16 cellular contexts compared by ENCODE assay signal in the genomic region with DNA sequence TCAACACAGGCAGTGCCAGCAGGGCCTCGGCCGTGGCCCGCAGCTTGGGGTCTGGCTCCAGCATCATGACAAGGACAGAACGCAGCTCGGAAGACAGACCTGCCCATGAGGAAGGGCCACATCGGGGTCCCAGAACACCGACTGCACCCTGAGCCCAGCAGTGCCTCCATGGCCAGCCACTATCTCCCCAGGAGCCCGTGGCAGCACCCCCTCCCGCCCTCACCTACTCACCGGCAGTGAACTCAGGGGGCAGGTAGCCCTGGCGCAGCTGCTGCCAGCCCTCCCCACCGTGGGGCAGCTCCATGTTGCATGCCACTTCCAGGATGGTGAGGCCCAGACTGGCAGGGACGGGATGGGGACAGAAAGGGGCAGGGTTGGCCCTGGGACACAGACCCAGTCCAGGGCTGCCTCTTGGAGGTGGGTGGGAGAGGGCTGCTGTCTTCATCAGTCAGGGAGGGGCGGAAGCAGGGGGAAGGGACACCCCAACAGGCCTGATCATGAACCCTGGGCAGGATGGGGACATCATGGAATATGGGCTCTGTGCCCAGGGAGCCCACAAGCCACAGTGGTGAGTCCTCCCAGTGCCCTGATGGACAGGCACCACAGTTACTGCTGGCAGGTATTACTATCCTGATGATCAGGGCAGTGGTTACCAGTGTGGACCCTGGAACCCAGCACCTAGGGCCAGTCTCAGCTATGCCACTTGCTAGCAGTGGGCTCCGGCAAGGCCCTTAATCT. TPM values are rescaled to one million over a fixed set of nuclear protein-coding genes. Genes with fewer than 3 reads are reported as not detected.
"Had no signal": no experiment of that assay in that cellular context is flagged by ENCODE, and none has a peak within 500 bp of the region (broad histone marks: within the 10 kb centered on the region; RNA-seq: fewer than 3 reads in every experiment).

No MANE protein-coding gene starts in this region.

- H3K4me2 ChIP-seq: smooth muscle cell had no signal

- H3K27me3 ChIP-seq: brain microvascular endothelial cell had no signal

- DNase-seq: activated CD4-positive, alpha-beta T cell treated with anti-CD3 and anti-CD28 coated beads, Interleukin-2, amount 50 U/mL, for 4 hours; activated effector memory CD4-positive, alpha-beta T cell treated with anti-CD3 and anti-CD28 coated beads, Interleukin-2, amount 50 U/mL, for 16 hours; activated naive CD8-positive, alpha-beta T cell treated with anti-CD3 and anti-CD28 coated beads for 36 hours; activated T-cell treated with anti-CD3 and anti-CD28 coated beads, Interleukin-2, amount 50 U/mL, for 4 hours; brain microvascular endothelial cell; cerebellar nuclear complex; endodermal cell; erythroblast; kidney glomerular epithelial cell; posterior cingulate gyrus; T-helper 17 cell; uterus had no signal

- H3K9me3 ChIP-seq: uterus had no signal

- H3K27ac ChIP-seq: brain microvascular endothelial cell, uterus had no signal

- H3K36me3 ChIP-seq: brain microvascular endothelial cell, uterus had no signal

- H3K4me3 ChIP-seq: smooth muscle cell, uterus had no signal

RNA-seq across cellular contexts. Expression of a gene that starts 5.8 kb away (rescaled TPM):
- total RNA-seq: T-helper 17 cell had no signal

RNA-seq across cellular contexts. Expression of a gene that starts 10.4 kb away (rescaled TPM):
- total RNA-seq: activated naive CD8-positive, alpha-beta T cell treated with anti-CD3 and anti-CD28 coated beads for 36 hours; dermis microvascular lymphatic vessel endothelial cell; right cardiac atrium; T-helper 17 cell had no signal
- polyA plus RNA-seq: right cardiac atrium had no signal

RNA-seq across cellular contexts. Expression of a gene that starts 38.2 kb away (rescaled TPM):
- total RNA-seq: activated naive CD8-positive, alpha-beta T cell treated with anti-CD3 and anti-CD28 coated beads for 36 hours; activated T-cell treated with anti-CD3 and anti-CD28 coated beads, Interleukin-2, amount 50 U/mL, for 4 hours; dermis microvascular lymphatic vessel endothelial cell; T-helper 17 cell had no signal

RNA-seq across cellular contexts. Expression of a gene that starts 43.5 kb away (rescaled TPM):
- total RNA-seq: activated naive CD8-positive, alpha-beta T cell treated with anti-CD3 and anti-CD28 coated beads for 36 hours; dermis microvascular lymphatic vessel endothelial cell; lower leg skin; right cardiac atrium; T-helper 17 cell had no signal
- polyA plus RNA-seq: right cardiac atrium had no signal
